ENCODE assay signal across 16 cellular contexts in the genomic region with DNA sequence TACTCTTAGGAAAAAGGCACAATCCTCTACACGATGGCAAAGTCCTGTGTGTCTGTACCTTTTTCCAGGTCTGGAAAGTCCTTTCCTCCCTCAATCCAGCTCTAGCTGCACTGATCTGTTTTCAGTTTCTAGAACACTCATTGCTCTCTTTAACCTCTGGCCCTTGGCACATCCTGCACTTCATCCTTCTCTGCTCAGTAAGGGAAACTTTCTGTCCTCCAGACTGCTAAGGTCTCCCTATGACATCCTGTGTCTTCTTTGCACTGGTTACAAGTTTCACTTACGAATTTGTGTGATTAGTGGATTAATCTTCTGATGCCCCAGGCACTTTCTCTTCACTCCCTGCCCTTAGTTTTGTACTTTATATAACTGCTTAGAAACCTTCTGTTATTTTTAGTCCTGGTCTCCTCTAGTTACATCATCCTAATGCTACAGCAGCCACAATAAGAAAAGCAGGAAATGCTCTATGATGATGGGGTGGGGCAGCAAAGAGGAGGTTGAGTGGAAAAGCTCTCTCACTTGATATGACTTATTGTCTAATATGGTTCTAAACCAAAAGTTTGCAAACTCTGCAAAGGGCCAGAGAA.
A peak's percentile ranks its signal among the peaks of the same experiment; 100 is the strongest.
DNase-seq lines count a peak whose midpoint lies in the region; ATAC-seq and TF ChIP-seq lines count a peak whose summit lies in the region.
"Had no signal": no experiment of that assay in that cellular context is flagged by ENCODE, and none has a peak within 500 bp of the region (broad histone marks: within the 10 kb centered on the region; RNA-seq: fewer than 3 reads in every experiment).

No MANE protein-coding gene starts in this region.

- no peak overlapping the region for H3K4me3 Mint-ChIP-seq in type B pancreatic cell

- TF ChIP-seq POLR2A in heart left ventricle (IDR thresholded peaks at IDR 0.05), result no peak

- peaks cover 8% of the 10 kb centered on the region for H3K4me1 Mint-ChIP-seq in type B pancreatic cell (ENCODE audit: unreplicated experiment)

- ATAC-seq in heart left ventricle (peak; percentile 32 to 69 (median 46)), foreskin keratinocyte (peak; percentile 90), GM19452 (IDR thresholded peaks at IDR 0.05; ENCODE audit: unreplicated experiment) (no peak), HG02763 (IDR thresholded peaks at IDR 0.05; ENCODE audit: unreplicated experiment) (no peak), GM18519 (IDR thresholded peaks at IDR 0.05; ENCODE audit: low FRiP score, unreplicated experiment) (no peak)
- ATAC-seq: activated naive CD4-positive, alpha-beta T cell treated with anti-CD3 and anti-CD28 coated beads, Interleukin-2, amount 50 U/mL, for 72 hours; pancreas had no signal

- peaks cover 3% of the 10 kb centered on the region for H3K27me3 Mint-ChIP-seq in type B pancreatic cell

- no peaks in the 10 kb centered on the region for H3K36me3 Mint-ChIP-seq in type B pancreatic cell
- H3K36me3 Mint-ChIP-seq: activated naive CD4-positive, alpha-beta T cell treated with anti-CD3 and anti-CD28 coated beads, Interleukin-2, amount 50 U/mL, for 72 hours had no signal

- H3K9me3 ChIP-seq in heart left ventricle (no peaks in the 10 kb centered on the region), right atrium auricular region (no peaks in the 10 kb centered on the region)
- H3K9me3 ChIP-seq: esophagus squamous epithelium, pancreas had no signal

- DNase-seq in heart left ventricle (no peak), right atrium auricular region (ENCODE audit: low spot score) (no peak), NOMO-1 treated with dmso at 0.1 percent for 144 hours (lab: John Stamatoyannopoulos, UW; ENCODE audit: unreplicated experiment) (peak; percentile 71), foreskin keratinocyte (peak; percentile 44 to 76), type B pancreatic cell (ENCODE audit: extremely low spot score, unreplicated experiment) (no peak)
- DNase-seq: DMS 273 treated with DMSO at 0.1 percent for 48 hours; esophagus squamous epithelium; KG1; NCI-H2029; NK-92 treated with Interleukin-12 subunit alpha and Interleukin-12 subunit beta, amount 100 ng/mL, for 24 hours; pancreas; tibial artery had no signal

- TF ChIP-seq CTCF in heart left ventricle (IDR thresholded peaks at IDR 0.05) (no peak), right atrium auricular region (IDR thresholded peaks at IDR 0.05) (no peak), foreskin keratinocyte (conservative IDR thresholded peaks at IDR 0.05) (no peak), type B pancreatic cell (conservative IDR thresholded peaks at IDR 0.05) (no peak)

- H3K4me3 ChIP-seq in heart left ventricle, result no peak overlapping the region
- H3K4me3 ChIP-seq in right atrium auricular region, result no peak overlapping the region
- H3K4me3 ChIP-seq: esophagus squamous epithelium, pancreas, tibial artery had no signal

- H3K27ac ChIP-seq in heart left ventricle (peak overlapping the region in 3 of 12 donors; percentile 6 to 17 (median 8)), right atrium auricular region (no peak overlapping the region), foreskin keratinocyte (no peak overlapping the region)
- H3K27ac ChIP-seq: esophagus squamous epithelium, pancreas, tibial artery had no signal

- H3K9me3 Mint-ChIP-seq in type B pancreatic cell, result peaks cover 5% of the 10 kb centered on the region

- H3K27me3 ChIP-seq in heart left ventricle (no peaks in the 10 kb centered on the region), right atrium auricular region (no peaks in the 10 kb centered on the region), foreskin keratinocyte (no peaks in the 10 kb centered on the region)
- H3K27me3 ChIP-seq: esophagus squamous epithelium, pancreas, tibial artery had no signal

- H3K27ac Mint-ChIP-seq in type B pancreatic cell, result no peak overlapping the region
- H3K27ac Mint-ChIP-seq: activated naive CD4-positive, alpha-beta T cell treated with anti-CD3 and anti-CD28 coated beads, Interleukin-2, amount 50 U/mL, for 72 hours had no signal

- WGBS in heart left ventricle, 4 donors, result 29 to 53% (median 36%) methylated on average over 2 of the region's 2 CpGs

- H3K36me3 ChIP-seq in heart left ventricle (no peaks in the 10 kb centered on the region), right atrium auricular region (no peaks in the 10 kb centered on the region)
- H3K36me3 ChIP-seq: esophagus squamous epithelium, pancreas, tibial artery had no signal

- intact Hi-C loops in heart left ventricle (cut with DNase I), result no loop called here

- H3K4me1 ChIP-seq in heart left ventricle (peaks cover 0 to 13% (median 0%) of the 10 kb centered on the region in 12 donors), right atrium auricular region (no peaks in the 10 kb centered on the region), foreskin keratinocyte (no peaks in the 10 kb centered on the region)
- H3K4me1 ChIP-seq: esophagus squamous epithelium, pancreas had no signal

Comparison
In these comparisons a context has a peak if more than half of its experiments do, and no peak if none do; other contexts are left out.
1. ATAC-seq: peak in heart left ventricle (4 of 4) and foreskin keratinocyte (single experiment); none in GM19452 (single experiment), HG02763 (single experiment) and GM18519 (single experiment).
2. DNase-seq: peak in NOMO-1 treated with dmso at 0.1 percent for 144 hours (single experiment) and foreskin keratinocyte (2 of 2); none in heart left ventricle (0 of 5), right atrium auricular region (single experiment) and type B pancreatic cell (single experiment).